In genomic region chr7:135349746-135350145, GRCh38 we compare ENCODE assay signal across 15 cellular contexts.
"Had no signal": no experiment of that assay in that cellular context is flagged by ENCODE, and none has a peak within 500 bp of the region (broad histone marks: within the 10 kb centered on the region; RNA-seq: fewer than 3 reads in every experiment).

No MANE protein-coding gene starts in this region.

- ATAC-seq: left cardiac atrium; lower lobe of right lung; stimulated activated memory B cell treated with anti-CD40 and anti-IgM and Interleukin-4, amounts not matched to agents 10 μg/mL and 1 μg/mL and 100 μg/mL, for 72 hours; T-helper 17 cell had no signal

- H3K36me3 ChIP-seq: lower lobe of right lung, neural progenitor cell, suprapubic skin, upper lobe of left lung had no signal

- H3K27ac ChIP-seq: coronary artery, lower lobe of right lung, neural progenitor cell, parathyroid adenoma, suprapubic skin, upper lobe of left lung had no signal

- H3K9me3 ChIP-seq: lower lobe of right lung, suprapubic skin, upper lobe of left lung had no signal

- H3K4me1 Mint-ChIP-seq: activated naive CD4-positive, alpha-beta T cell treated with anti-CD3 and anti-CD28 coated beads, Interleukin-2, amount 50 U/mL, for 24 hours; stimulated activated memory B cell treated with anti-CD40 and anti-IgM and Interleukin-4, amounts not matched to agents 10 μg/mL and 1 μg/mL and 100 μg/mL, for 72 hours; T-helper 17 cell had no signal

- H3K4me3 ChIP-seq: coronary artery, lower lobe of right lung, neural progenitor cell, suprapubic skin, upper lobe of left lung had no signal

- H3K27ac Mint-ChIP-seq: activated naive CD4-positive, alpha-beta T cell treated with anti-CD3 and anti-CD28 coated beads, Interleukin-2, amount 50 U/mL, for 24 hours; neural progenitor cell; stimulated activated memory B cell treated with anti-CD40 and anti-IgM and Interleukin-4, amounts not matched to agents 10 μg/mL and 1 μg/mL and 100 μg/mL, for 72 hours; T-helper 17 cell had no signal

- H3K27me3 ChIP-seq: neural progenitor cell, suprapubic skin, upper lobe of left lung had no signal

- H3K9me3 Mint-ChIP-seq: activated naive CD4-positive, alpha-beta T cell treated with anti-CD3 and anti-CD28 coated beads, Interleukin-2, amount 50 U/mL, for 24 hours; neural progenitor cell; stimulated activated memory B cell treated with anti-CD40 and anti-IgM and Interleukin-4, amounts not matched to agents 10 μg/mL and 1 μg/mL and 100 μg/mL, for 72 hours had no signal

- H3K36me3 Mint-ChIP-seq: neural progenitor cell; stimulated activated memory B cell treated with anti-CD40 and anti-IgM and Interleukin-4, amounts not matched to agents 10 μg/mL and 1 μg/mL and 100 μg/mL, for 72 hours had no signal

- H3K4me1 ChIP-seq: lower lobe of right lung, neural progenitor cell, parathyroid adenoma, suprapubic skin, upper lobe of left lung had no signal

- DNase-seq: activated CD4-positive, alpha-beta T cell treated with anti-CD3 and anti-CD28 coated beads, Interleukin-2, amount 50 U/mL, for 1 hour; activated CD4-positive, CD25-positive, alpha-beta regulatory T cell; effector CD4-positive, alpha-beta T cell; left cardiac atrium; lower lobe of right lung; midbrain; small intestine; T-helper 17 cell; upper lobe of left lung had no signal

- H3K4me3 Mint-ChIP-seq: activated naive CD4-positive, alpha-beta T cell treated with anti-CD3 and anti-CD28 coated beads, Interleukin-2, amount 50 U/mL, for 24 hours; neural progenitor cell; stimulated activated memory B cell treated with anti-CD40 and anti-IgM and Interleukin-4, amounts not matched to agents 10 μg/mL and 1 μg/mL and 100 μg/mL, for 72 hours; T-helper 17 cell had no signal

- H3K27me3 Mint-ChIP-seq: activated naive CD4-positive, alpha-beta T cell treated with anti-CD3 and anti-CD28 coated beads, Interleukin-2, amount 50 U/mL, for 24 hours; stimulated activated memory B cell treated with anti-CD40 and anti-IgM and Interleukin-4, amounts not matched to agents 10 μg/mL and 1 μg/mL and 100 μg/mL, for 72 hours; T-helper 17 cell had no signal
